ENCODE assay signal across 8 cellular contexts in genomic region chr12:40622246-40622838, GRCh38.
DNase-seq lines count a peak whose midpoint lies in the region; ATAC-seq and TF ChIP-seq lines count a peak whose summit lies in the region.

No MANE protein-coding gene starts in this region.

- H3K4me3 ChIP-seq in astrocyte of the cerebellum (ENCODE audit: low read depth, low read length) = no peak overlapping the region

- DNase-seq in SKM-1 treated with dmso at 0.1 percent for 144 hours (lab: John Stamatoyannopoulos, UW; ENCODE audit: unreplicated experiment) (peak; percentile 1), SKM-1 (lab: John Stamatoyannopoulos, UW; ENCODE audit: unreplicated experiment) (no peak), NCI-H2171 (lab: John Stamatoyannopoulos, UW) (peak; percentile 23), astrocyte of the cerebellum (ENCODE audit: low read depth) (peak; percentile 44), iPS DF 4.7 (ENCODE audit: extremely low read depth, low spot score) (peak; percentile 22), NCI-H2029 (lab: John Stamatoyannopoulos, UW) (no peak)
- peak; percentile 16 for DNase-seq in stimulated activated CD4-positive, alpha-beta T cell treated with anti-CD3 and anti-CD28 coated beads, Interleukin-12 subunit alpha, Interleukin-12 subunit beta, amount 100 ng/mL, for 4 hours

- in situ Hi-C loops in astrocyte of the cerebellum (cut with HindIII; ENCODE audit: low sequenced_read_pairs) = loop anchor here (25.0 kb wide), 1 partner anchor 290 kb away; no protein-coding TSS in a partner anchor

- TF ChIP-seq CTCF in astrocyte of the cerebellum (IDR thresholded peaks at IDR 0.05; ENCODE audit: low read depth, low read length, missing control alignments) = peak; percentile 84

- ATAC-seq in HG02678 (IDR thresholded peaks at IDR 0.05; ENCODE audit: unreplicated experiment) = peak; percentile 70

Comparison
In these comparisons a context has a peak if more than half of its experiments do, and no peak if none do; other contexts are left out.
1. DNase-seq: peak in SKM-1 treated with dmso at 0.1 percent for 144 hours (single experiment), NCI-H2171 (single experiment), astrocyte of the cerebellum (single experiment), iPS DF 4.7 (single experiment) and stimulated activated CD4-positive, alpha-beta T cell treated with anti-CD3 and anti-CD28 coated beads, Interleukin-12 subunit alpha, Interleukin-12 subunit beta, amount 100 ng/mL, for 4 hours (single experiment); none in SKM-1 (single experiment) and NCI-H2029 (single experiment).